22 cellular contexts compared by ENCODE assay signal in the genomic region with DNA sequence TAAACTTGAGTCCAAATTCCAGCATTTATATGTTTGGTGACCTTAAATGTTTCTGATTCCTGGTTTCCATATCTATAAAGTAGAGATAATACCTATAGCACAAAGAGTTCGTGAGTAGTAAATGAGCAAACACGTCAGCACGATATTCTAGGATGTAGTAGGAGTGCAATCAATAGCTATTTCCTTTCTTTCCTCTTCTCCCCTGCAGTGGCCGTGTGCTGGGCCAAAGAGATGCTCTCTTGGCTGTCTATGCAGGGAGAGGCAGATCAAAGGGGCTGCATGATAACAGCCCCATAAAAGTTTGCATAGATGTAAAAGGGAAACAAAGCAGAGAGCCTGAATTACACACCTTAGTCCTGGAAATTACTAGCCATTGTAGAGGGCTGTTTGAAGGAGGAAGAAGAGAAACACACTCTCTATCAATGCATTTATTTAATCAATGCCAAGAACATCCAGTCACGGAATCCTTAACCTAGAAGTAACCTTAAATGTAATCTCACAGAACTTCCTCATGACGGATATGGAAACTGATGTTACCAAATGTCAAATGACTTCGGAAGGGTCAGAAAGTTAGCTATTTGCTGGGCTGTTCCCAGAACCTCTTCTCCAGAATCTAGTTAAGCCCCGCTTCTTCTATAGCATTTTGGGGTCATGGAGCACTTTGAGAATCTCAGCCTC. TPM values are rescaled to one million over a fixed set of nuclear protein-coding genes. Genes with fewer than 3 reads are reported as not detected.
A peak's percentile ranks its signal among the peaks of the same experiment; 100 is the strongest.
DNase-seq lines count a peak whose midpoint lies in the region; ATAC-seq and TF ChIP-seq lines count a peak whose summit lies in the region.
"Had no signal": no experiment of that assay in that cellular context is flagged by ENCODE, and none has a peak within 500 bp of the region (broad histone marks: within the 10 kb centered on the region; RNA-seq: fewer than 3 reads in every experiment).

No MANE protein-coding gene starts in this region.

- no peak for TF ChIP-seq POLR2A in erythroblast (IDR thresholded peaks at IDR 0.05; ENCODE audit: low read length)

- H4K20me1 ChIP-seq in Loucy (ENCODE audit: insufficient read depth, low read length, poor library complexity, severe bottlenecking): no peaks in the 10 kb centered on the region

- H3K27me3 ChIP-seq in Loucy (ENCODE audit: insufficient read depth, low read length, poor library complexity, severe bottlenecking): no peaks in the 10 kb centered on the region
- H3K27me3 ChIP-seq in colonic mucosa: no peaks in the 10 kb centered on the region
- H3K27me3 ChIP-seq: neural progenitor cell had no signal

- H3K9me3 Mint-ChIP-seq in CD14-positive monocyte: peaks cover 0 to 2% (median 0%) of the 10 kb centered on the region in 7 donors
- H3K9me3 Mint-ChIP-seq: brain; CD8-positive, alpha-beta T cell; neural progenitor cell had no signal

- H3K4me2 ChIP-seq in Loucy (ENCODE audit: low read depth, low read length, poor library complexity, severe bottlenecking): no peak overlapping the region
- H3K4me2 ChIP-seq: neural progenitor cell had no signal

- TF ChIP-seq CTCF in CD14-positive monocyte (IDR thresholded peaks at IDR 0.05) (no peak), Loucy (conservative IDR thresholded peaks at IDR 0.05; ENCODE audit: low read length) (no peak), colonic mucosa (IDR thresholded peaks at IDR 0.05) (no peak)

- H3K27me3 Mint-ChIP-seq in CD14-positive monocyte (ENCODE audit: low read depth in 3 of 3): peaks cover 0 to 2% (median 0%) of the 10 kb centered on the region in 3 donors
- H3K27me3 Mint-ChIP-seq: activated naive CD8-positive, alpha-beta T cell treated with anti-CD3 and anti-CD28 coated beads, Interleukin-2, amount 10 ng/mL, durations not matched to agents 7 days and 5 days had no signal

- no peak overlapping the region for H3K9ac ChIP-seq in Loucy (ENCODE audit: low read depth, low read length, poor library complexity, severe bottlenecking)
- H3K9ac ChIP-seq in colonic mucosa (ENCODE audit: low read depth in 2 of 2, low read length in 2 of 2): no peak overlapping the region
- H3K9ac ChIP-seq: neural progenitor cell had no signal

- H3K79me2 ChIP-seq in Loucy (ENCODE audit: insufficient read depth, low read length): no peaks in the 10 kb centered on the region

- H3K4me1 ChIP-seq in Loucy (ENCODE audit: insufficient read depth, low read length, poor library complexity, severe bottlenecking) (peaks cover 11% of the 10 kb centered on the region), colonic mucosa (no peaks in the 10 kb centered on the region)
- H3K4me1 ChIP-seq: neural progenitor cell, psoas muscle had no signal

- peak overlapping the region; percentile 11 to 90 (median 74) for H3K27ac Mint-ChIP-seq in CD14-positive monocyte
- H3K27ac Mint-ChIP-seq: activated naive CD8-positive, alpha-beta T cell treated with anti-CD3 and anti-CD28 coated beads, Interleukin-2, amount 10 ng/mL, durations not matched to agents 7 days and 5 days; activated T-helper 17 cell treated with anti-CD3 and anti-CD28 coated beads, Interleukin-2, amount 50 U/mL, for 72 hours; brain; CD8-positive, alpha-beta T cell; neural progenitor cell had no signal

- no peaks in the 10 kb centered on the region for H3K9me2 ChIP-seq in Loucy (replicated peaks; ENCODE audit: low read depth, low read length)

- intact Hi-C loops in CD14-positive monocyte (cut with micrococcal nuclease) (no loop called here), colonic mucosa (cut with DNase I) (no loop called here)

- no peaks in the 10 kb centered on the region for H3K9me3 ChIP-seq in Loucy (ENCODE audit: insufficient read depth, low read depth, low read length)
- H3K9me3 ChIP-seq in colonic mucosa: no peaks in the 10 kb centered on the region
- H3K9me3 ChIP-seq: psoas muscle had no signal

- H3K4me3 ChIP-seq in Loucy (ENCODE audit: low read length, poor library complexity, severe bottlenecking) (no peak overlapping the region), colonic mucosa (no peak overlapping the region)
- H3K4me3 ChIP-seq: neural progenitor cell, psoas muscle had no signal

- H3K27ac ChIP-seq in colonic mucosa: peak overlapping the region; percentile 38
- H3K27ac ChIP-seq: neural progenitor cell, psoas muscle had no signal

- H3K4me1 Mint-ChIP-seq in CD14-positive monocyte: peaks cover 63% of the 10 kb centered on the region
- H3K4me1 Mint-ChIP-seq: brain, neural progenitor cell had no signal

- H2AFZ ChIP-seq in Loucy (ENCODE audit: low read length): 0 out of 2 replicates have a peak overlapping the region, but pooled peaks have one; percentile 16
- H2AFZ ChIP-seq: neural progenitor cell had no signal

- no peak for DNase-seq in CD14-positive monocyte (ENCODE audit: low spot score)
- DNase-seq in colonic mucosa: no peak
- DNase-seq in medulla oblongata (ENCODE audit: extremely low spot score): peak; percentile 24
- no peak for DNase-seq in activated T-cell treated with anti-CD3 and anti-CD28 coated beads, Interleukin-2, amount 50 U/mL, for 1 hour
- no peak for DNase-seq in erythroblast (lab: John Stamatoyannopoulos, UW)
- DNase-seq: activated CD4-positive, alpha-beta T cell treated with anti-CD3 and anti-CD28 coated beads for 1 hour; activated naive CD8-positive, alpha-beta T cell treated with anti-CD3 and anti-CD28 coated beads, Interleukin-2, amount 10 ng/mL, durations not matched to agents 7 days and 5 days; CD8-positive, alpha-beta T cell; cortex of kidney; DMS79 treated with DMSO at 0.1 percent for 48 hours; hippocampal formation; Kasumi-1; NCI-H146; NCI-H82; psoas muscle; stimulated activated CD8-positive, alpha-beta memory T cell treated with anti-CD3 and anti-CD28 coated beads, Interleukin-4, amount 100 ng/mL, for 48 hours had no signal

- ATAC-seq in HG03469 (IDR thresholded peaks at IDR 0.05; ENCODE audit: unreplicated experiment) (no peak), HG03097 (IDR thresholded peaks at IDR 0.05; ENCODE audit: low FRiP score, unreplicated experiment) (no peak)
- ATAC-seq: activated T-helper 17 cell treated with anti-CD3 and anti-CD28 coated beads, Interleukin-2, amount 50 U/mL, for 72 hours; CD8-positive, alpha-beta T cell; psoas muscle had no signal

- H3F3A ChIP-seq in Loucy (ENCODE audit: low read depth): no peaks in the 10 kb centered on the region

- peak overlapping the region; percentile 55 to 69 for H3K4me3 Mint-ChIP-seq in CD14-positive monocyte
- H3K4me3 Mint-ChIP-seq: activated naive CD8-positive, alpha-beta T cell treated with anti-CD3 and anti-CD28 coated beads, Interleukin-2, amount 10 ng/mL, durations not matched to agents 7 days and 5 days; activated T-helper 17 cell treated with anti-CD3 and anti-CD28 coated beads, Interleukin-2, amount 50 U/mL, for 72 hours; brain; CD8-positive, alpha-beta T cell; neural progenitor cell had no signal

- no peaks in the 10 kb centered on the region for H3K36me3 Mint-ChIP-seq in CD14-positive monocyte
- H3K36me3 Mint-ChIP-seq: brain; CD8-positive, alpha-beta T cell; neural progenitor cell had no signal

- no peaks in the 10 kb centered on the region for H3K36me3 ChIP-seq in Loucy (ENCODE audit: insufficient read depth, low read length)
- no peaks in the 10 kb centered on the region for H3K36me3 ChIP-seq in colonic mucosa
- H3K36me3 ChIP-seq: neural progenitor cell had no signal

RNA-seq across cellular contexts. Expression of a gene that starts 35.5 kb away (rescaled TPM):
- polyA plus RNA-seq in CD14-positive monocyte: 100 to 1,000 TPM; 170 to 626 TPM
- total RNA-seq in colonic mucosa: 100 to 1,000 TPM; 246 to 715 TPM
